ENCODE assay signal across 1 cellular context in genomic region chr19:45357445-45357783, GRCh38.
TF ChIP-seq lines count a peak whose summit lies in the region.

No MANE protein-coding gene starts in this region.

TF ChIP-seq in K562, 482 proteins besides CTCF, POLR2A, EP300 and RAD21:
- TF ChIP-seq ZNF57 (CRISPR knock-in tag; IDR thresholded peaks at IDR 0.05) = no peak
- TF ChIP-seq SP1 (CRISPR knock-in tag; IDR thresholded peaks at IDR 0.05) = no peak
- peak; percentile 45; the same call in 1 of the 2 replicates for TF ChIP-seq POLR2G (IDR thresholded peaks at IDR 0.05; ENCODE audit: low read depth, low read length)
